Comparison of ENCODE assay signal across 9 cellular contexts in genomic region chr5:2729189-2729588, GRCh38. TPM values are rescaled to one million over a fixed set of nuclear protein-coding genes. Genes with fewer than 3 reads are reported as not detected.
"Had no signal": no experiment of that assay in that cellular context is flagged by ENCODE, and none has a peak within 500 bp of the region (broad histone marks: within the 10 kb centered on the region; RNA-seq: fewer than 3 reads in every experiment).

No MANE protein-coding gene starts in this region.

- DNase-seq: GM23248, GOT3, H7, HFFc6, KBM-7 had no signal

- H3K4me3 ChIP-seq: GM23248, HAP-1 had no signal

- ATAC-seq: HCT116, HepG2 had no signal

RNA-seq across cellular contexts. Expression of gene IRX2, which starts 22.3 kb away (rescaled TPM):
- total RNA-seq: H4, HepG2 had no signal
